In genomic region chr11:3340025-3340424, GRCh38 we compare ENCODE assay signal across 1 cellular context.
A peak's percentile ranks its signal among the peaks of the same experiment; 100 is the strongest.
TF ChIP-seq lines count a peak whose summit lies in the region.

No MANE protein-coding gene starts in this region.

TF ChIP-seq in K562, 482 proteins besides CTCF, POLR2A, EP300 and RAD21 (continued from another document and continues in another):
- TF ChIP-seq ZNF512 (tag; IDR thresholded peaks at IDR 0.05), result no peak
- TF ChIP-seq SFPQ (IDR thresholded peaks at IDR 0.05; ENCODE audit: low read depth, low read length), result no peak
- no peak for TF ChIP-seq MTA3 (IDR thresholded peaks at IDR 0.05; ENCODE audit: borderline replicate concordance)
- no peak for TF ChIP-seq THAP7 (CRISPR knock-in tag; IDR thresholded peaks at IDR 0.05)
- peak; percentile 41 to 70; a peak in 2 of 4 replicates for TF ChIP-seq MNT (conservative IDR thresholded peaks at IDR 0.05)
- TF ChIP-seq FOXP4 (CRISPR knock-in tag; IDR thresholded peaks at IDR 0.05; ENCODE audit: borderline replicate concordance), result no peak
- TF ChIP-seq HMGN3 (IDR thresholded peaks at IDR 0.05; ENCODE audit: borderline replicate concordance, extremely low read depth, insufficient read length, low read depth, low read length), result no peak
- no peak for TF ChIP-seq NCOA1 (IDR thresholded peaks at IDR 0.05; ENCODE audit: low read depth)
- TF ChIP-seq CGGBP1 (CRISPR knock-in tag; IDR thresholded peaks at IDR 0.05), result no peak
- no peak for TF ChIP-seq SMAD3 (CRISPR knock-in tag; conservative IDR thresholded peaks at IDR 0.05)
- TF ChIP-seq ZBTB11 (CRISPR knock-in tag; IDR thresholded peaks at IDR 0.05), result no peak
- TF ChIP-seq RERE (CRISPR knock-in tag; IDR thresholded peaks at IDR 0.05; ENCODE audit: borderline replicate concordance), result no peak
- no peak for TF ChIP-seq ZNF830 (CRISPR knock-in tag; IDR thresholded peaks at IDR 0.05)
- no peak for TF ChIP-seq CUX1 (CRISPR knock-in tag; IDR thresholded peaks at IDR 0.05)
- TF ChIP-seq CHD2 (IDR thresholded peaks at IDR 0.05; ENCODE audit: low read depth, low read length), result no peak
- TF ChIP-seq DDX20 (tag; IDR thresholded peaks at IDR 0.05; ENCODE audit: low read depth), result no peak
- peak; percentile 96 for TF ChIP-seq FOSL1 (tag; conservative IDR thresholded peaks at IDR 0.05)
- no peak for TF ChIP-seq HMG20B (CRISPR knock-in tag; IDR thresholded peaks at IDR 0.05)
- TF ChIP-seq E2F8 (IDR thresholded peaks at IDR 0.05; ENCODE audit: low read depth, partially characterized antibody), result no peak
- no peak for TF ChIP-seq HLTF (IDR thresholded peaks at IDR 0.05)
- no peak for TF ChIP-seq BCOR (IDR thresholded peaks at IDR 0.05)
- no peak for TF ChIP-seq SMARCC2 (IDR thresholded peaks at IDR 0.05; ENCODE audit: low read depth)
- no peak for TF ChIP-seq MTA1 (IDR thresholded peaks at IDR 0.05; ENCODE audit: borderline replicate concordance)
- TF ChIP-seq FOS (IDR thresholded peaks at IDR 0.05; ENCODE audit: extremely low read depth, insufficient read length), result peak; percentile 49
- no peak for TF ChIP-seq ZNF77 (CRISPR knock-in tag; IDR thresholded peaks at IDR 0.05)
- no peak for TF ChIP-seq MXI1 (IDR thresholded peaks at IDR 0.05; ENCODE audit: low read depth, low read length)
